ENCODE assay signal across 22 cellular contexts in genomic region chr1:2385606-2386280, GRCh38. TPM values are rescaled to one million over a fixed set of nuclear protein-coding genes. Genes with fewer than 3 reads are reported as not detected.
DNase-seq lines count a peak whose midpoint lies in the region; ATAC-seq and TF ChIP-seq lines count a peak whose summit lies in the region.
"Had no signal": no experiment of that assay in that cellular context is flagged by ENCODE, and none has a peak within 500 bp of the region (broad histone marks: within the 10 kb centered on the region; RNA-seq: fewer than 3 reads in every experiment).

No MANE protein-coding gene starts in this region.

- TF ChIP-seq CTCF in adrenal gland (IDR thresholded peaks at IDR 0.05) (no peak), right lobe of liver (IDR thresholded peaks at IDR 0.05) (no peak), spleen (IDR thresholded peaks at IDR 0.05 in 8 of 11, conservative IDR thresholded peaks at IDR 0.05 in 3 of 11) (no peak)

- H3K4me1 Mint-ChIP-seq in activated naive CD8-positive, alpha-beta T cell treated with anti-CD3 and anti-CD28 coated beads, Interleukin-2, amount 10 ng/mL, durations not matched to agents 7 days and 5 days: peaks cover 6% of the 10 kb centered on the region
- peaks cover 9% of the 10 kb centered on the region for H3K4me1 Mint-ChIP-seq in activated naive CD8-positive, alpha-beta T cell treated with anti-CD3 and anti-CD28 coated beads, Interleukin-2, amount 50 U/mL, for 24 hours
- H3K4me1 Mint-ChIP-seq: endodermal cell had no signal

- H3K4me3 ChIP-seq in adrenal gland (no peak overlapping the region), right lobe of liver (no peak overlapping the region), spleen (no peak overlapping the region)
- H3K4me3 ChIP-seq: ascending aorta, prostate gland, suprapubic skin had no signal

- H3K27ac ChIP-seq in adrenal gland (no peak overlapping the region), right lobe of liver (no peak overlapping the region), spleen (no peak overlapping the region)
- H3K27ac ChIP-seq: ascending aorta, prostate gland, suprapubic skin had no signal

- H3K4me1 ChIP-seq in adrenal gland (replicated peaks in 1 of 2) (peaks cover 2 to 10% of the 10 kb centered on the region in 2 donors), right lobe of liver (no peaks in the 10 kb centered on the region), spleen (peaks cover 3 to 34% (median 23%) of the 10 kb centered on the region in 6 donors)

- no peak for TF ChIP-seq POLR2A in adrenal gland (IDR thresholded peaks at IDR 0.05)
- TF ChIP-seq POLR2A in right lobe of liver (IDR thresholded peaks at IDR 0.05): no peak
- no peak for TF ChIP-seq POLR2A in spleen (IDR thresholded peaks at IDR 0.05)

- no peak for ATAC-seq in activated naive CD8-positive, alpha-beta T cell treated with anti-CD3 and anti-CD28 coated beads, Interleukin-2, amount 10 ng/mL, durations not matched to agents 7 days and 5 days (ENCODE audit: low read depth)
- no peak for ATAC-seq in activated naive CD8-positive, alpha-beta T cell treated with anti-CD3 and anti-CD28 coated beads, Interleukin-2, amount 50 U/mL, for 24 hours
- ATAC-seq in right lobe of liver: no peak
- no peak for ATAC-seq in HG02798 (IDR thresholded peaks at IDR 0.05; ENCODE audit: poor library complexity, unreplicated experiment)
- ATAC-seq: HCT116; naive thymus-derived CD8-positive, alpha-beta T cell had no signal

- H3K36me3 ChIP-seq in adrenal gland (replicated peaks in 1 of 2) (peaks cover 0 to 7% of the 10 kb centered on the region in 2 donors), right lobe of liver (no peaks in the 10 kb centered on the region), spleen (peaks cover 0 to 17% (median 0%) of the 10 kb centered on the region in 6 donors)
- H3K36me3 ChIP-seq: ascending aorta, prostate gland, suprapubic skin had no signal

- no peak overlapping the region for H3K4me3 Mint-ChIP-seq in activated naive CD8-positive, alpha-beta T cell treated with anti-CD3 and anti-CD28 coated beads, Interleukin-2, amount 10 ng/mL, durations not matched to agents 7 days and 5 days
- no peak overlapping the region for H3K4me3 Mint-ChIP-seq in activated naive CD8-positive, alpha-beta T cell treated with anti-CD3 and anti-CD28 coated beads, Interleukin-2, amount 50 U/mL, for 24 hours
- H3K4me3 Mint-ChIP-seq: activated CD4-positive, alpha-beta T cell treated with anti-CD3 and anti-CD28 coated beads, Interleukin-2, amount 10 ng/mL, durations not matched to agents 7 days and 5 days; CD4-positive, CD25-positive, alpha-beta regulatory T cell; endodermal cell; naive thymus-derived CD8-positive, alpha-beta T cell had no signal

- H3K27ac Mint-ChIP-seq in activated naive CD8-positive, alpha-beta T cell treated with anti-CD3 and anti-CD28 coated beads, Interleukin-2, amount 10 ng/mL, durations not matched to agents 7 days and 5 days: no peak overlapping the region
- no peak overlapping the region for H3K27ac Mint-ChIP-seq in activated naive CD8-positive, alpha-beta T cell treated with anti-CD3 and anti-CD28 coated beads, Interleukin-2, amount 50 U/mL, for 24 hours
- H3K27ac Mint-ChIP-seq: activated CD4-positive, alpha-beta T cell treated with anti-CD3 and anti-CD28 coated beads, Interleukin-2, amount 10 ng/mL, durations not matched to agents 7 days and 5 days; CD4-positive, CD25-positive, alpha-beta regulatory T cell; endodermal cell had no signal

- no peaks in the 10 kb centered on the region for H3K9me3 Mint-ChIP-seq in activated naive CD8-positive, alpha-beta T cell treated with anti-CD3 and anti-CD28 coated beads, Interleukin-2, amount 10 ng/mL, durations not matched to agents 7 days and 5 days
- H3K9me3 Mint-ChIP-seq in activated naive CD8-positive, alpha-beta T cell treated with anti-CD3 and anti-CD28 coated beads, Interleukin-2, amount 50 U/mL, for 24 hours: no peaks in the 10 kb centered on the region
- H3K9me3 Mint-ChIP-seq: activated CD4-positive, alpha-beta T cell treated with anti-CD3 and anti-CD28 coated beads, Interleukin-2, amount 10 ng/mL, durations not matched to agents 7 days and 5 days; CD4-positive, CD25-positive, alpha-beta regulatory T cell; endodermal cell; naive thymus-derived CD8-positive, alpha-beta T cell had no signal

- H3K27me3 Mint-ChIP-seq in activated naive CD8-positive, alpha-beta T cell treated with anti-CD3 and anti-CD28 coated beads, Interleukin-2, amount 10 ng/mL, durations not matched to agents 7 days and 5 days: no peaks in the 10 kb centered on the region
- no peaks in the 10 kb centered on the region for H3K27me3 Mint-ChIP-seq in activated naive CD8-positive, alpha-beta T cell treated with anti-CD3 and anti-CD28 coated beads, Interleukin-2, amount 50 U/mL, for 24 hours
- H3K27me3 Mint-ChIP-seq: activated CD4-positive, alpha-beta T cell treated with anti-CD3 and anti-CD28 coated beads, Interleukin-2, amount 10 ng/mL, durations not matched to agents 7 days and 5 days; CD4-positive, CD25-positive, alpha-beta regulatory T cell; naive thymus-derived CD8-positive, alpha-beta T cell had no signal

- 89 to 98% (median 90%) methylated on average over 13 to 19 of the region's 19 CpGs for WGBS in adrenal gland, 4 donors
- 95% methylated on average over 9 of the region's 19 CpGs for WGBS in right lobe of liver (ENCODE audit: insufficient coverage, low coverage, low lambda C conversion rate, missing lambda C conversion rate)
- WGBS in spleen, 5 donors: 92 to 94% (median 93%) methylated on average over 17 to 19 of the region's 19 CpGs

- POLR2A ChIA-PET in activated naive CD8-positive, alpha-beta T cell treated with anti-CD3 and anti-CD28 coated beads, Interleukin-2, amount 10 ng/mL, durations not matched to agents 7 days and 5 days (lab: Charles Lee): interaction anchor here (0.7 kb wide), 1 partner anchor 196 kb away, joined by 3 read pairs; no protein-coding TSS in a partner anchor

- H3K27me3 ChIP-seq in adrenal gland: no peaks in the 10 kb centered on the region
- H3K27me3 ChIP-seq in right lobe of liver: no peaks in the 10 kb centered on the region
- no peaks in the 10 kb centered on the region for H3K27me3 ChIP-seq in spleen (replicated peaks in 1 of 7)
- H3K27me3 ChIP-seq: ascending aorta, suprapubic skin had no signal

- H3K9me3 ChIP-seq in adrenal gland (replicated peaks in 1 of 3) (no peaks in the 10 kb centered on the region), right lobe of liver (no peaks in the 10 kb centered on the region), spleen (no peaks in the 10 kb centered on the region)
- H3K9me3 ChIP-seq: ascending aorta, prostate gland, suprapubic skin had no signal

- intact Hi-C loops in adrenal gland (cut with DNase I) (no loop called here), right lobe of liver (cut with DNase I) (no loop called here), spleen (cut with DNase I; ENCODE audit: low total_unique reads) (no loop called here)

- peak; percentile 22 for DNase-seq in activated naive CD8-positive, alpha-beta T cell treated with anti-CD3 and anti-CD28 coated beads, Interleukin-2, amount 10 ng/mL, durations not matched to agents 7 days and 5 days
- DNase-seq in activated naive CD8-positive, alpha-beta T cell treated with anti-CD3 and anti-CD28 coated beads, Interleukin-2, amount 50 U/mL, for 24 hours: no peak
- DNase-seq in adrenal gland: peak in 4 of 7 donors; percentile 0 to 54 (median 17)
- DNase-seq in right lobe of liver: peak in 2 of 3 donors; percentile 37 to 40
- DNase-seq in spleen: peak; percentile 53
- DNase-seq in AG08395 (ENCODE audit: low spot score): no peak
- DNase-seq in COLO668 (lab: John Stamatoyannopoulos, UW; ENCODE audit: unreplicated experiment): no peak
- DNase-seq: activated CD4-positive, alpha-beta T cell treated with anti-CD3 and anti-CD28 coated beads, Interleukin-2, amount 10 ng/mL, durations not matched to agents 7 days and 5 days; activated naive CD4-positive, alpha-beta T cell; CD4-positive, CD25-positive, alpha-beta regulatory T cell; DMS79; endodermal cell; KBM-7; mammary epithelial cell; NCI-H1930; NK-92 treated with Interleukin-12 subunit alpha and Interleukin-12 subunit beta, amount 100 ng/mL, for 24 hours had no signal

- H3K36me3 Mint-ChIP-seq in activated naive CD8-positive, alpha-beta T cell treated with anti-CD3 and anti-CD28 coated beads, Interleukin-2, amount 10 ng/mL, durations not matched to agents 7 days and 5 days: no peaks in the 10 kb centered on the region
- H3K36me3 Mint-ChIP-seq in activated naive CD8-positive, alpha-beta T cell treated with anti-CD3 and anti-CD28 coated beads, Interleukin-2, amount 50 U/mL, for 24 hours (ENCODE audit: low read depth): no peaks in the 10 kb centered on the region
- H3K36me3 Mint-ChIP-seq: CD4-positive, CD25-positive, alpha-beta regulatory T cell; naive thymus-derived CD8-positive, alpha-beta T cell had no signal

RNA-seq across cellular contexts. Expression of gene MORN1, which starts 5.6 kb away (rescaled TPM):
- total RNA-seq in activated naive CD8-positive, alpha-beta T cell treated with anti-CD3 and anti-CD28 coated beads, Interleukin-2, amount 10 ng/mL, durations not matched to agents 7 days and 5 days: 10 to 100 TPM; 10.5 to 11.6 TPM
- total RNA-seq in adrenal gland (10 to 100 TPM in 3 of 8 donors, 1 to 10 TPM in 5; 5.6 to 14.1 (median 9.1) TPM), right lobe of liver (1 to 10 TPM; 3.1 to 7.1 (median 4.5) TPM), spleen (10 to 100 TPM in 2 of 7 donors, 1 to 10 TPM in 5; 5.9 to 13.5 (median 8.4) TPM)
- polyA plus RNA-seq in adrenal gland (10 to 100 TPM in 1 of 3 donors, 1 to 10 TPM in 2; 1.8 to 12.1 (median 5.9) TPM), spleen (1 to 10 TPM; 1.9 to 5.8 (median 2.2) TPM)

RNA-seq across cellular contexts. Expression of gene RER1, which starts 5.9 kb away (rescaled TPM):
- 100 to 1,000 TPM; 140 to 147 TPM for total RNA-seq in activated naive CD8-positive, alpha-beta T cell treated with anti-CD3 and anti-CD28 coated beads, Interleukin-2, amount 10 ng/mL, durations not matched to agents 7 days and 5 days
- total RNA-seq in adrenal gland (100 to 1,000 TPM; 106 to 268 (median 179) TPM), right lobe of liver (100 to 1,000 TPM in 4 of 6 experiments, 10 to 100 TPM in 2; 76.5 to 166 (median 122) TPM), spleen (100 to 1,000 TPM in 3 of 7 donors, 10 to 100 TPM in 4; 70.1 to 131 (median 91.8) TPM)
- polyA plus RNA-seq in adrenal gland (100 to 1,000 TPM; 149 to 345 (median 150) TPM), spleen (10 to 100 TPM; 51.1 to 77.0 (median 68.7) TPM)

RNA-seq across cellular contexts. Expression of gene PEX10, which starts 26.6 kb away (rescaled TPM):
- total RNA-seq in activated naive CD8-positive, alpha-beta T cell treated with anti-CD3 and anti-CD28 coated beads, Interleukin-2, amount 10 ng/mL, durations not matched to agents 7 days and 5 days: 1 to 10 TPM; 9.6 to 9.9 TPM
- total RNA-seq in adrenal gland (10 to 100 TPM; 32.4 to 81.5 (median 44.4) TPM), right lobe of liver (10 to 100 TPM in 3 of 6 experiments, 1 to 10 TPM in 3; 7.4 to 24.3 (median 10.5) TPM), spleen (10 to 100 TPM; 10.2 to 18.9 (median 16.3) TPM)
- polyA plus RNA-seq in adrenal gland (10 to 100 TPM; 25.3 to 53.8 (median 43.8) TPM), spleen (10 to 100 TPM; 12.5 to 19.1 (median 13.0) TPM)

Comparison
In these comparisons a context has a peak if more than half of its experiments do, and no peak if none do; other contexts are left out.
1. DNase-seq: peak in activated naive CD8-positive, alpha-beta T cell treated with anti-CD3 and anti-CD28 coated beads, Interleukin-2, amount 10 ng/mL, durations not matched to agents 7 days and 5 days (single experiment), adrenal gland (4 of 7), right lobe of liver (2 of 3) and spleen (single experiment); none in activated naive CD8-positive, alpha-beta T cell treated with anti-CD3 and anti-CD28 coated beads, Interleukin-2, amount 50 U/mL, for 24 hours (single experiment), AG08395 (single experiment) and COLO668 (single experiment).